38 cellular contexts compared by ENCODE assay signal in the genomic region with DNA sequence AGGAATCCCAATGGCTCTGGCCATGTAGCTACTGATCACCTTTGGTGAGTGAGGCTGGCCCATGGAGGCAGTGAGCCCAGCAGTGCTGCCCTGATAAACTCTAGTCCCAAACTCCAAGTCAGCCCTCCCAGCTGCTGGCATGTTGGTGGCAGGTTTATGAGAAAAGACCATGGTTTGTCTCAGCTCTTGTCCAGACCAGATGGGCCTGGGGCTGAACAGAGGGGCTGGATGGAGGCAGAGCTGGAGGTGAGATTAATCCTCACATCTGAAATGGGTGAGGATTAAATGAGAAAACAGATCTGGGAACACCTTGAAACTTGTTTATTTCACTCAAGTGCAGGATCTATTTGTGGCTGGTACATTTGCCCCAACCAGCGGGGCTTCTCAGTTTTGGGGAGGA. TPM values are rescaled to one million over a fixed set of nuclear protein-coding genes. Genes with fewer than 3 reads are reported as not detected.
"Had no signal": no experiment of that assay in that cellular context is flagged by ENCODE, and none has a peak within 500 bp of the region (broad histone marks: within the 10 kb centered on the region; RNA-seq: fewer than 3 reads in every experiment).

No MANE protein-coding gene starts in this region.

- H3K27ac Mint-ChIP-seq: activated CD4-positive, alpha-beta T cell treated with anti-CD3 and anti-CD28 coated beads, Interleukin-2, amount 10 ng/mL, durations not matched to agents 24 days and 14 days; activated naive CD4-positive, alpha-beta T cell treated with anti-CD3 and anti-CD28 coated beads, Interleukin-2, amount 10 ng/mL, durations not matched to agents 7 days and 5 days; activated naive CD8-positive, alpha-beta T cell; activated naive CD8-positive, alpha-beta T cell treated with anti-CD3 and anti-CD28 coated beads, Interleukin-2, amount 50 U/mL, for 24 hours; activated T-helper 1 cell treated with anti-CD3 and anti-CD28 coated beads, Interleukin-12 subunit alpha, Interleukin-12 subunit beta, Interleukin-2, Interleukin-4 antibody, amounts not matched to agents 30 ng/mL and 10 ng/mL and 1 ng/mL, durations not matched to agents 14 hours and 24 hours and 36 hours; T-cell; T-helper 17 cell had no signal

- H3K4me3 ChIP-seq: MG63 had no signal

- H3K27me3 ChIP-seq: MG63 had no signal

- H3K4me3 Mint-ChIP-seq: activated CD4-positive, alpha-beta T cell treated with anti-CD3 and anti-CD28 coated beads, Interleukin-2, amount 10 ng/mL, durations not matched to agents 24 days and 14 days; activated naive CD4-positive, alpha-beta T cell treated with anti-CD3 and anti-CD28 coated beads, Interleukin-2, amount 10 ng/mL, durations not matched to agents 7 days and 5 days; activated naive CD8-positive, alpha-beta T cell; activated naive CD8-positive, alpha-beta T cell treated with anti-CD3 and anti-CD28 coated beads, Interleukin-2, amount 50 U/mL, for 24 hours; activated T-cell treated with anti-CD3 and anti-CD28 coated beads, Interleukin-2, amount 50 U/mL, for 4 hours; activated T-helper 1 cell treated with anti-CD3 and anti-CD28 coated beads, Interleukin-12 subunit alpha, Interleukin-12 subunit beta, Interleukin-2, Interleukin-4 antibody, amounts not matched to agents 30 ng/mL and 10 ng/mL and 1 ng/mL, durations not matched to agents 14 hours and 24 hours and 36 hours; brain; T-cell; T-helper 17 cell had no signal

- H3K36me3 Mint-ChIP-seq: activated naive CD4-positive, alpha-beta T cell treated with anti-CD3 and anti-CD28 coated beads, Interleukin-2, amount 10 ng/mL, durations not matched to agents 7 days and 5 days; activated naive CD8-positive, alpha-beta T cell; T-cell had no signal

- H3K27me3 Mint-ChIP-seq: activated CD4-positive, alpha-beta T cell treated with anti-CD3 and anti-CD28 coated beads, Interleukin-2, amount 10 ng/mL, durations not matched to agents 24 days and 14 days; activated naive CD8-positive, alpha-beta T cell; activated naive CD8-positive, alpha-beta T cell treated with anti-CD3 and anti-CD28 coated beads, Interleukin-2, amount 50 U/mL, for 24 hours; brain; T-cell had no signal

- H3K9me3 ChIP-seq: MG63 had no signal

- H3K4me1 Mint-ChIP-seq: brain had no signal

- ATAC-seq: activated naive CD8-positive, alpha-beta T cell treated with anti-CD3 and anti-CD28 coated beads, Interleukin-2, amount 50 U/mL, for 24 hours; activated T-cell treated with anti-CD3 and anti-CD28 coated beads, Interleukin-2, amount 50 U/mL, for 4 hours; PC-3; Right ventricle myocardium inferior; SK-N-SH treated with all-trans-retinoic acid at 6 μM for 48 hours; T-cell; T-helper 17 cell had no signal

- DNase-seq: activated CD4-positive, alpha-beta T cell treated with anti-CD3 and anti-CD28 coated beads for 1 hour; activated CD4-positive, alpha-beta T cell treated with anti-CD3 and anti-CD28 coated beads, Interleukin-2, amount 10 ng/mL, durations not matched to agents 24 days and 14 days; activated CD4-positive, alpha-beta T cell treated with anti-CD3 and anti-CD28 coated beads, Interleukin-2, amount 50 U/mL, for 48 hours; activated CD4-positive, CD25-positive, alpha-beta regulatory T cell; activated CD8-positive, alpha-beta memory T cell treated with anti-CD3 and anti-CD28 coated beads, Interleukin-2, amount 50 U/mL, for 4 hours; activated effector memory CD4-positive, alpha-beta T cell treated with Interleukin-2 at 50 U/mL for 16 hours; activated naive CD4-positive, alpha-beta T cell treated with anti-CD3 and anti-CD28 coated beads, Interleukin-2, amount 10 ng/mL, durations not matched to agents 7 days and 5 days; activated naive CD8-positive, alpha-beta T cell treated with anti-CD3 and anti-CD28 coated beads, Interleukin-2, amount 50 U/mL, for 24 hours; activated T-cell treated with anti-CD3 and anti-CD28 coated beads for 4 hours; activated T-cell treated with anti-CD3 and anti-CD28 coated beads, Interleukin-2, amount 50 U/mL, for 4 hours; caudate nucleus; cerebellar nuclear complex; Kasumi-1; KG1; MG63; NCI-H1048; NCI-H1105 treated with DMSO at 0.1 percent for 48 hours; NCI-H1436; NCI-H1694; NCI-H2029; NCI-H2107; NCI-H2171; NCI-H510A; NCI-H69; NK-92 treated with Interleukin-12 subunit alpha and Interleukin-12 subunit beta, amount 100 ng/mL, for 24 hours; PC-3; SIG-M5; T-cell; T-helper 17 cell; T-helper 9 cell had no signal

- H3K9me3 Mint-ChIP-seq: activated CD4-positive, alpha-beta T cell treated with anti-CD3 and anti-CD28 coated beads, Interleukin-2, amount 10 ng/mL, durations not matched to agents 24 days and 14 days; activated naive CD4-positive, alpha-beta T cell treated with anti-CD3 and anti-CD28 coated beads, Interleukin-2, amount 10 ng/mL, durations not matched to agents 7 days and 5 days; activated naive CD8-positive, alpha-beta T cell treated with anti-CD3 and anti-CD28 coated beads, Interleukin-2, amount 50 U/mL, for 24 hours; activated T-cell treated with anti-CD3 and anti-CD28 coated beads, Interleukin-2, amount 50 U/mL, for 4 hours; activated T-helper 1 cell treated with anti-CD3 and anti-CD28 coated beads, Interleukin-12 subunit alpha, Interleukin-12 subunit beta, Interleukin-2, Interleukin-4 antibody, amounts not matched to agents 30 ng/mL and 10 ng/mL and 1 ng/mL, durations not matched to agents 14 hours and 24 hours and 36 hours; brain; T-cell had no signal

- H3K27ac ChIP-seq: RWPE1, VCaP had no signal

- H3K36me3 ChIP-seq: MG63 had no signal

RNA-seq across cellular contexts. Expression of a gene that starts 3.2 kb away (rescaled TPM):
- total RNA-seq: activated CD4-positive, alpha-beta T cell treated with anti-CD3 and anti-CD28 coated beads, Interleukin-2, amount 10 ng/mL, durations not matched to agents 24 days and 14 days; Right ventricle myocardium inferior; SK-MEL-5 had no signal
